In the genomic region with DNA sequence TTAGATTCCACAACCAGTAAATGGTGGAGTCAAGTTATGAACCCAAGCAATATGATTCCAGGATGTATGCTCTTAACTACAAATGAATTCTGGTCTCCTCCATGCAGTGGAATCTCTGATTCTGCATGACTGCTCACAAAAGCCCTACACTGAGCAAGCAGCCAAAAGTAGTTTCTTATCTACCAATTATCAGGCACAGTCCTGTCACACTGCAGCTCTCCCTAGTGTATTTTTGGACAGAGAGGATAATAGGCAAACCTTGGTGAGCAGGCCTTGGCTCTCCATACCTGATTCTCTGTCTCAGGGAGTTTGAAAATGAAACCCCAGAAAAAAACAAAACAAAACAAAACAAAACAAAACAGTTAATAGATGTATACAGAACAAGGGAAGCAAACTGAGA, we compare ENCODE assay signal across 1 cellular context.
TF ChIP-seq lines count a peak whose summit lies in the region.

No MANE protein-coding gene starts in this region.

TF ChIP-seq in GM12878, 131 proteins besides CTCF, POLR2A, EP300 and RAD21:
- no peak for TF ChIP-seq RB1 (IDR thresholded peaks at IDR 0.05; ENCODE audit: borderline replicate concordance)
- no peak for TF ChIP-seq CHD2 (IDR thresholded peaks at IDR 0.05; ENCODE audit: borderline replicate concordance, low read depth, low read length)
- no peak for TF ChIP-seq RCOR1 (conservative IDR thresholded peaks at IDR 0.05; ENCODE audit: low read depth, low read length)
- no peak for TF ChIP-seq NR2F1 (conservative IDR thresholded peaks at IDR 0.05)
